Comparison of ENCODE assay signal across 9 cellular contexts in the genomic region with DNA sequence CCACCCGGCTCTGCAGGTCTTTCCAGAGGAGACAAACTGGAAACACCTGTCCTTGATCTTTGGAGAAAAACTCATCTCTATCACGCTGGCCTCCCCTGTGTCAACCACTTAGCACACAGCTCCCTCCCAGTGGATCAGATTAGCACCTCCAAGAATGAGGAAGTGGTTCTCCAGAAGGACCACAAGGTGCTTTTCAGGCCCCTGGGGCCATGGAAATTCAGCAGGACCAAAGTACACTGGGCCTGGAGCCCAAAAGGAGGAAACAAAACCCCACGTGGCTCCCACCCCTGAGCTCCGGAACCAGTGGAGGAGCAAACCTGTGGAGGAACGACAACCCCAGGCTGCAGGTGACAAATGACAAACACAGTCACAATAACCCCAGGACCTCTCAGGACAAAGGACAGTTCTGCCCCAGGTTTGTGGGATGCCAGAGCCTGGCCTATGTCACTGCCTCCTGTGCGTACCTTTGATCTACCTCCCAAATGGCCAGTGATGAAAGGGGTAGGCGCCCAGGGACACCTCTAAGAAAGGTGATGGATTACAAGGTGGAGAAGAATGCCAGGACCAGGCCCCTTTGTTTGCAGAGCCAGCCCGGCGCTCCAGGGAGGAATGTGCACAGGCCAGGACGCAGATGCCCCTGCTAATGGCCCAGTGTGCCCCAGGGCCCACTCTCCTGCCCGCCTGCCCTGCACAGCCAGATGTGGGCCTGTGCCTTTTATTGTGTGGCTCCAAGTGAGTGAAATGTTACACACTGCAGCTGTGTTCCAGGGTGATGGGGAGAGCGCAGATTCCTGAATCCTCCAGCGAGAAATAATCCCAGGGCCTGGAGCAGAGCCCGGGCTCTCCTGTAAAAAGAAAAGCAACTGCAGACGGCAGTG. TPM values are rescaled to one million over a fixed set of nuclear protein-coding genes. Genes with fewer than 3 reads are reported as not detected.
DNase-seq lines count a peak whose midpoint lies in the region; ATAC-seq and TF ChIP-seq lines count a peak whose summit lies in the region.
"Had no signal": no experiment of that assay in that cellular context is flagged by ENCODE, and none has a peak within 500 bp of the region (broad histone marks: within the 10 kb centered on the region; RNA-seq: fewer than 3 reads in every experiment).

No MANE protein-coding gene starts in this region.

- H3K27ac ChIP-seq in adrenal gland (peak overlapping the region in 4 of 5 donors; percentile 79 to 91 (median 84)), tibial artery (peak overlapping the region; percentile 88 to 89)

- TF ChIP-seq CTCF in adrenal gland (IDR thresholded peaks at IDR 0.05) (no peak), tibial artery (IDR thresholded peaks at IDR 0.05) (no peak)

- ATAC-seq in left lobe of liver (peak; percentile 19), HG02798 (IDR thresholded peaks at IDR 0.05; ENCODE audit: poor library complexity, unreplicated experiment) (no peak), GM18517 (IDR thresholded peaks at IDR 0.05; ENCODE audit: unreplicated experiment) (no peak)

- 47 to 51% (median 47%) methylated on average over 13 to 15 of the region's 15 CpGs for WGBS in adrenal gland, 4 donors

- H3K36me3 ChIP-seq in adrenal gland (replicated peaks in 1 of 2) (no peaks in the 10 kb centered on the region), tibial artery (no peaks in the 10 kb centered on the region)

- H3K9me3 ChIP-seq in adrenal gland (replicated peaks in 1 of 3) (no peaks in the 10 kb centered on the region), tibial artery (no peaks in the 10 kb centered on the region)

- TF ChIP-seq POLR2A in adrenal gland (IDR thresholded peaks at IDR 0.05) = no peak

- H3K27me3 ChIP-seq in adrenal gland = no peaks in the 10 kb centered on the region
- no peaks in the 10 kb centered on the region for H3K27me3 ChIP-seq in tibial artery

- intact Hi-C loops in adrenal gland (cut with DNase I) = loop anchor here (10.0 kb wide), 3 partner anchors 101 to 141 kb away; no protein-coding TSS in a partner anchor
- intact Hi-C loops in tibial artery (cut with DNase I; ENCODE audit: low total_unique reads) = loop anchor here (10.0 kb wide), 1 partner anchor 121 kb away; no protein-coding TSS in a partner anchor

- H3K4me3 ChIP-seq in adrenal gland = peak overlapping the region in 1 of 4 donors; percentile 2
- peak overlapping the region; percentile 19 to 26 for H3K4me3 ChIP-seq in tibial artery

- H3K4me1 ChIP-seq in adrenal gland (replicated peaks in 1 of 2) = peaks cover 67 to 91% of the 10 kb centered on the region in 2 donors
- H3K4me1 ChIP-seq in tibial artery = peaks cover 0 to 99% (median 82%) of the 10 kb centered on the region in 4 donors

- peak; percentile 34 to 54 for DNase-seq in Kasumi-1 (lab: John Stamatoyannopoulos, UW)
- DNase-seq in adrenal gland = peak; percentile 45 to 90 (median 78)
- peak; percentile 62 for DNase-seq in left lobe of liver (ENCODE audit: low spot score)
- DNase-seq in tibial artery = peak; percentile 72 to 87
- no peak for DNase-seq in stimulated activated CD4-positive, alpha-beta T cell treated with anti-CD3 and anti-CD28 coated beads, Interleukin-4, amount 100 ng/mL, for 1 hour
- no peak for DNase-seq in effector CD8-positive, alpha-beta T cell (lab: John Stamatoyannopoulos, UW)
- DNase-seq: activated CD4-positive, alpha-beta T cell treated with anti-CD3 and anti-CD28 coated beads, Interleukin-2, amount 10 ng/mL, durations not matched to agents 24 days and 14 days had no signal

RNA-seq across cellular contexts. Expression of a gene that starts 5.6 kb away (rescaled TPM):
- 100 to 1,000 TPM in 6 of 8 donors, 10 to 100 TPM in 2; 75.8 to 188 (median 129) TPM for total RNA-seq in adrenal gland
- polyA plus RNA-seq in adrenal gland = 10 to 100 TPM; 21.0 to 36.5 (median 36.4) TPM
- 47.2 TPM for total RNA-seq in left lobe of liver

Comparison
In these comparisons a context has a peak if more than half of its experiments do, and no peak if none do; other contexts are left out.
1. DNase-seq: peak in Kasumi-1 (2 of 2), adrenal gland (7 of 7), left lobe of liver (single experiment) and tibial artery (2 of 2); none in stimulated activated CD4-positive, alpha-beta T cell treated with anti-CD3 and anti-CD28 coated beads, Interleukin-4, amount 100 ng/mL, for 1 hour (single experiment) and effector CD8-positive, alpha-beta T cell (single experiment).